ENCODE assay signal across 8 cellular contexts in genomic region chr12:30695327-30696102, GRCh38. TPM values are rescaled to one million over a fixed set of nuclear protein-coding genes. Genes with fewer than 3 reads are reported as not detected.
DNase-seq lines count a peak whose midpoint lies in the region; ATAC-seq and TF ChIP-seq lines count a peak whose summit lies in the region.

Gene IPO8, minus strand, starts transcription at chr12:30695869. Its CDS starts 222 bp downstream, at chr12:30695647.

- peak; percentile 51 for TF ChIP-seq CTCF in BJ (IDR thresholded peaks at IDR 0.05; ENCODE audit: insufficient read depth, low read depth, low read length)
- peak; percentile 41 for TF ChIP-seq CTCF in choroid plexus epithelial cell (conservative IDR thresholded peaks at IDR 0.05; ENCODE audit: low read depth, low read length)

- peak within 1 kb of the TSS; percentile 93 for H3K4me3 Mint-ChIP-seq in activated CD4-positive, alpha-beta T cell treated with anti-CD3 and anti-CD28 coated beads for 36 hours

- CTCF ChIA-PET in BJ (lab: Yijun Ruan, JAX) = interaction anchor here (0.5 to 1.4 kb wide), 12 partner anchors 10 to 1465 kb away, joined by 3 to 5 read pairs (median 3); no protein-coding TSS in a partner anchor
- CTCF ChIA-PET in activated CD4-positive, alpha-beta T cell treated with anti-CD3 and anti-CD28 coated beads for 36 hours (lab: Charles Lee) = interaction anchor here (0.7 to 1.6 kb wide), 6 partner anchors 10 to 58 kb away, joined by 3 to 7 read pairs (median 3); no protein-coding TSS in a partner anchor

- intact Hi-C loops in activated CD4-positive, alpha-beta T cell treated with anti-CD3 and anti-CD28 coated beads for 36 hours (cut with DNase I, micrococcal nuclease) = loop anchor here (1.0 to 10.0 kb wide), 5 partner anchors 60 to 1314 kb away; partner anchors contain the start of genes DDX11 (in 1 of the 2), ERGIC2 (in 1 of the 2) and SINHCAF (in 1 of the 2)

- H3K27me3 ChIP-seq in BJ (ENCODE audit: control insufficient read depth, insufficient read depth, low read length) = no peaks in the 10 kb centered on the region

- no peaks in the 10 kb centered on the region for H3K36me3 ChIP-seq in BJ (ENCODE audit: control insufficient read depth, insufficient read depth, low read length)

- peak; percentile 80 for ATAC-seq in HG03442 (IDR thresholded peaks at IDR 0.05; ENCODE audit: unreplicated experiment)
- peak; percentile 90 for ATAC-seq in activated CD4-positive, alpha-beta T cell treated with anti-CD3 and anti-CD28 coated beads for 36 hours

- H3K9me3 Mint-ChIP-seq in activated CD4-positive, alpha-beta T cell treated with anti-CD3 and anti-CD28 coated beads for 36 hours (ENCODE audit: low read depth) = no peaks in the 10 kb centered on the region

- H3K4me1 Mint-ChIP-seq in activated CD4-positive, alpha-beta T cell treated with anti-CD3 and anti-CD28 coated beads for 36 hours = peaks cover 37% of the 10 kb centered on the region

- no peaks in the 10 kb centered on the region for H3K36me3 Mint-ChIP-seq in activated CD4-positive, alpha-beta T cell treated with anti-CD3 and anti-CD28 coated beads for 36 hours (ENCODE audit: low read depth)

- H3K4me3 ChIP-seq in BJ (ENCODE audit: low read depth, low read length) (peak within 1 kb of the TSS; percentile 94), choroid plexus epithelial cell (ENCODE audit: low read depth, low read length) (peak within 1 kb of the TSS; percentile 96)

- DNase-seq in BJ (ENCODE audit: low read depth) = peak; percentile 45
- peak; percentile 82 for DNase-seq in GM19238 (ENCODE audit: insufficient read length, low spot score)
- peak; percentile 78 for DNase-seq in NCI-H510A treated with DMSO at 0.1 percent for 48 hours (lab: John Stamatoyannopoulos, UW)
- peak; percentile 91 for DNase-seq in activated CD4-positive, alpha-beta T cell treated with anti-CD3 and anti-CD28 coated beads for 36 hours
- peak; percentile 92 for DNase-seq in choroid plexus epithelial cell (ENCODE audit: low read depth)
- peak; percentile 93 for DNase-seq in kidney glomerular epithelial cell (lab: John Stamatoyannopoulos, UW)
- peak; percentile 67 to 79 (median 72) for DNase-seq in stimulated activated CD4-positive, alpha-beta T cell treated with anti-CD3 and anti-CD28 coated beads, Interleukin-1b, Interleukin-23, amount 100 ng/mL, for 24 hours (ENCODE audit: low read depth in 4 of 4, low spot score in 1 of 4)

- POLR2A ChIA-PET in BJ (lab: Charles Lee) = interaction anchor here (0.7 to 1.1 kb wide), 3 partner anchors 39 to 505 kb away, joined by 3 to 18 read pairs (median 4); no protein-coding TSS in a partner anchor
- POLR2A ChIA-PET in activated CD4-positive, alpha-beta T cell treated with anti-CD3 and anti-CD28 coated beads for 36 hours (lab: Charles Lee) = interaction anchor here (0.7 to 1.1 kb wide), 2 partner anchors 58 to 1265 kb away, joined by 6 to 8 read pairs; no protein-coding TSS in a partner anchor

- no peaks in the 10 kb centered on the region for H3K27me3 Mint-ChIP-seq in activated CD4-positive, alpha-beta T cell treated with anti-CD3 and anti-CD28 coated beads for 36 hours

- H3K27ac Mint-ChIP-seq in activated CD4-positive, alpha-beta T cell treated with anti-CD3 and anti-CD28 coated beads for 36 hours = peak within 1 kb of the TSS; percentile 95

RNA-seq across cellular contexts. Expression of gene IPO8, which starts in this region (rescaled TPM):
- 6.8 and 12.2 TPM in 2 replicates for polyA plus RNA-seq in BJ (2011; rRNA removed)
- 13.8 and 21.8 TPM in 2 replicates for polyA minus RNA-seq in BJ (2011; rRNA and poly(A)+ RNA removed)
- 10 to 100 TPM; 48.7 to 51.4 TPM for total RNA-seq in activated CD4-positive, alpha-beta T cell treated with anti-CD3 and anti-CD28 coated beads for 36 hours

Comparison
In these comparisons a context has a peak if more than half of its experiments do, and no peak if none do; other contexts are left out.
1. Peak in every context shown above with its lines: DNase-seq, ATAC-seq and H3K4me3 ChIP-seq.